1 cellular context compared by ENCODE assay signal in genomic region chr7:76358478-76359110, GRCh38.
A peak's percentile ranks its signal among the peaks of the same experiment; 100 is the strongest.
TF ChIP-seq lines count a peak whose summit lies in the region.

YWHAG (minus strand) TSS chr7:76358991; CDS start chr7:76358808, 183 bp downstream.

TF ChIP-seq in HepG2, 621 proteins besides CTCF, POLR2A, EP300 and RAD21 (continued from another document and continues in another):
- TF ChIP-seq ZNF296 (CRISPR knock-in tag; conservative IDR thresholded peaks at IDR 0.05) (no peak; the same call in 1 of the 2 replicates), ZZZ3 (CRISPR knock-in tag; IDR thresholded peaks at IDR 0.05; ENCODE audit: borderline replicate concordance) (no peak), CENPT (CRISPR knock-in tag; IDR thresholded peaks at IDR 0.05; ENCODE audit: low read depth) (no peak), ZNF761 (CRISPR knock-in tag; conservative IDR thresholded peaks at IDR 0.05) (0 out of 2 replicates have a peak, but pooled peaks have one; percentile 85), EEA1 (CRISPR knock-in tag; IDR thresholded peaks at IDR 0.05; ENCODE audit: borderline replicate concordance) (0 out of 2 replicates have a peak, but pooled peaks have one; percentile 83), ZBTB3 (CRISPR knock-in tag; IDR thresholded peaks at IDR 0.05; ENCODE audit: borderline replicate concordance, low read depth) (no peak), HES4 (CRISPR knock-in tag; IDR thresholded peaks at IDR 0.05; ENCODE audit: borderline replicate concordance) (peak; percentile 32; the same call in 1 of the 2 replicates), ZNF205 (CRISPR knock-in tag; IDR thresholded peaks at IDR 0.05) (no peak; the same call in 1 of the 2 replicates), ZNF879 (CRISPR knock-in tag; IDR thresholded peaks at IDR 0.05) (no peak), NFKBIZ (CRISPR knock-in tag; IDR thresholded peaks at IDR 0.05) (peak; percentile 83; the same call in 1 of the 2 replicates), REXO4 (CRISPR knock-in tag; IDR thresholded peaks at IDR 0.05; ENCODE audit: borderline replicate concordance) (no peak), FOXC1 (CRISPR knock-in tag; IDR thresholded peaks at IDR 0.05; ENCODE audit: borderline replicate concordance) (peak; percentile 36; the same call in 1 of the 2 replicates), ZNF746 (CRISPR knock-in tag; IDR thresholded peaks at IDR 0.05) (0 out of 2 replicates have a peak, but pooled peaks have one; percentile 30), ZNF263 (CRISPR knock-in tag; IDR thresholded peaks at IDR 0.05) (no peak), NFIB (CRISPR knock-in tag; IDR thresholded peaks at IDR 0.05; ENCODE audit: borderline replicate concordance) (no peak), ZC3H4 (CRISPR knock-in tag; IDR thresholded peaks at IDR 0.05; ENCODE audit: borderline replicate concordance) (peak; percentile 49; the same call in 1 of the 2 replicates), KDM5A (IDR thresholded peaks at IDR 0.05; ENCODE audit: borderline replicate concordance, low read length) (0 out of 2 replicates have a peak, but pooled peaks have one; percentile 18), AKAP8 (CRISPR knock-in tag; IDR thresholded peaks at IDR 0.05) (peak; percentile 72), ZNF605 (CRISPR knock-in tag; IDR thresholded peaks at IDR 0.05) (no peak), ZNF335 (CRISPR knock-in tag; IDR thresholded peaks at IDR 0.05) (0 out of 2 replicates have a peak, but pooled peaks have one; percentile 12), ZNF710 (CRISPR knock-in tag; IDR thresholded peaks at IDR 0.05; ENCODE audit: borderline replicate concordance) (peak; percentile 52; the same call in 1 of the 2 replicates), SRY (CRISPR knock-in tag; IDR thresholded peaks at IDR 0.05) (peak; percentile 81; the same call in 1 of the 2 replicates), TAF1 (CRISPR knock-in tag; IDR thresholded peaks at IDR 0.05) (peak; percentile 97), ZNF644 (CRISPR knock-in tag; IDR thresholded peaks at IDR 0.05; ENCODE audit: low read depth) (0 out of 2 replicates have a peak, but pooled peaks have one; percentile 6), CBX5 (CRISPR knock-in tag; IDR thresholded peaks at IDR 0.05; ENCODE audit: borderline replicate concordance) (peak; percentile 86), KLF11 (CRISPR knock-in tag; IDR thresholded peaks at IDR 0.05) (0 out of 2 replicates have a peak, but pooled peaks have one; percentile 29), CHD2 (IDR thresholded peaks at IDR 0.05; ENCODE audit: low read depth, low read length) (0 out of 2 replicates have a peak, but pooled peaks have one; percentile 39), NBN (conservative IDR thresholded peaks at IDR 0.05) (no peak), SKI (IDR thresholded peaks at IDR 0.05; ENCODE audit: partially characterized antibody) (no peak), E2F2 (CRISPR knock-in tag; IDR thresholded peaks at IDR 0.05; ENCODE audit: borderline replicate concordance) (0 out of 2 replicates have a peak, but pooled peaks have one; percentile 65), AGO2 (optimal IDR thresholded peaks at IDR 0.05; ENCODE audit: low read depth, low read length) (peak; percentile 93), HNF4G (IDR thresholded peaks at IDR 0.05; ENCODE audit: borderline replicate concordance, low read depth, low read length) (no peak), HNF4G (CRISPR knock-in tag; IDR thresholded peaks at IDR 0.05; ENCODE audit: borderline replicate concordance, low read depth) (no peak), MYPOP (CRISPR knock-in tag; IDR thresholded peaks at IDR 0.05) (peak; percentile 44; the same call in 1 of the 2 replicates), HMGXB3 (CRISPR knock-in tag; IDR thresholded peaks at IDR 0.05; ENCODE audit: borderline replicate concordance) (0 out of 2 replicates have a peak, but pooled peaks have one; percentile 25), EHMT2 (IDR thresholded peaks at IDR 0.05; ENCODE audit: borderline replicate concordance, low read depth, low read length) (no peak), ZNF256 (CRISPR knock-in tag; conservative IDR thresholded peaks at IDR 0.05) (no peak), ZFP36L2 (CRISPR knock-in tag; IDR thresholded peaks at IDR 0.05) (no peak), FIP1L1 (IDR thresholded peaks at IDR 0.05; ENCODE audit: borderline replicate concordance, insufficient read depth, low read depth, low read length) (no peak), ZFY (CRISPR knock-in tag; IDR thresholded peaks at IDR 0.05) (peak; percentile 86), ZNF589 (CRISPR knock-in tag; conservative IDR thresholded peaks at IDR 0.05) (peak; percentile 72; the same call in 1 of the 2 replicates), SP2 (CRISPR knock-in tag; IDR thresholded peaks at IDR 0.05) (peak; percentile 11; the same call in 1 of the 2 replicates)
- TF ChIP-seq, protein P1, sequence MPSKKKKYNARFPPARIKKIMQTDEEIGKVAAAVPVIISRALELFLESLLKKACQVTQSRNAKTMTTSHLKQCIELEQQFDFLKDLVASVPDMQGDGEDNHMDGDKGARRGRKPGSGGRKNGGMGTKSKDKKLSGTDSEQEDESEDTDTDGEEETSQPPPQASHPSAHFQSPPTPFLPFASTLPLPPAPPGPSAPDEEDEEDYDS (CRISPR knock-in tag; IDR thresholded peaks at IDR 0.05), result peak; percentile 72; the same call in 1 of the 2 replicates
- TF ChIP-seq, protein P2, sequence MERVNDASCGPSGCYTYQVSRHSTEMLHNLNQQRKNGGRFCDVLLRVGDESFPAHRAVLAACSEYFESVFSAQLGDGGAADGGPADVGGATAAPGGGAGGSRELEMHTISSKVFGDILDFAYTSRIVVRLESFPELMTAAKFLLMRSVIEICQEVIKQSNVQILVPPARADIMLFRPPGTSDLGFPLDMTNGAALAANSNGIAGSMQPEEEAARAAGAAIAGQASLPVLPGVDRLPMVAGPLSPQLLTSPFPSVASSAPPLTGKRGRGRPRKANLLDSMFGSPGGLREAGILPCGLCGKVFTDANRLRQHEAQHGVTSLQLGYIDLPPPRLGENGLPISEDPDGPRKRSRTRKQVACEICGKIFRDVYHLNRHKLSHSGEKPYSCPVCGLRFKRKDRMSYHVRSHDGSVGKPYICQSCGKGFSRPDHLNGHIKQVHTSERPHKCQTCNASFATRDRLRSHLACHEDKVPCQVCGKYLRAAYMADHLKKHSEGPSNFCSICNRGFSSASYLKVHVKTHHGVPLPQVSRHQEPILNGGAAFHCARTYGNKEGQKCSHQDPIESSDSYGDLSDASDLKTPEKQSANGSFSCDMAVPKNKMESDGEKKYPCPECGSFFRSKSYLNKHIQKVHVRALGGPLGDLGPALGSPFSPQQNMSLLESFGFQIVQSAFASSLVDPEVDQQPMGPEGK (CRISPR knock-in tag; IDR thresholded peaks at IDR 0.05), result peak; percentile 36; the same call in 1 of the 2 replicates
- TF ChIP-seq, protein P3, sequence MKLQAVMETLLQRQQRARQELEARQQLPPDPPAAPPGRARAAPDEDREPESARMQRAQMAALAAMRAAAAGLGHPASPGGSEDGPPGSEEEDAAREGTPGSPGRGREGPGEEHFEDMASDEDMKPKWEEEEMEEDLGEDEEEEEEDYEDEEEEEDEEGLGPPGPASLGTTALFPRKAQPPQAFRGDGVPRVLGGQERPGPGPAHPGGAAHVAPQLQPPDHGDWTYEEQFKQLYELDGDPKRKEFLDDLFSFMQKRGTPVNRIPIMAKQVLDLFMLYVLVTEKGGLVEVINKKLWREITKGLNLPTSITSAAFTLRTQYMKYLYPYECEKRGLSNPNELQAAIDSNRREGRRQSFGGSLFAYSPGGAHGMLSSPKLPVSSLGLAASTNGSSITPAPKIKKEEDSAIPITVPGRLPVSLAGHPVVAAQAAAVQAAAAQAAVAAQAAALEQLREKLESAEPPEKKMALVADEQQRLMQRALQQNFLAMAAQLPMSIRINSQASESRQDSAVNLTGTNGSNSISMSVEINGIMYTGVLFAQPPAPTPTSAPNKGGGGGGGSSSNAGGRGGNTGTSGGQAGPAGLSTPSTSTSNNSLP (IDR thresholded peaks at IDR 0.05; ENCODE audit: low read depth, low read length), result no peak
- TF ChIP-seq, protein P4, sequence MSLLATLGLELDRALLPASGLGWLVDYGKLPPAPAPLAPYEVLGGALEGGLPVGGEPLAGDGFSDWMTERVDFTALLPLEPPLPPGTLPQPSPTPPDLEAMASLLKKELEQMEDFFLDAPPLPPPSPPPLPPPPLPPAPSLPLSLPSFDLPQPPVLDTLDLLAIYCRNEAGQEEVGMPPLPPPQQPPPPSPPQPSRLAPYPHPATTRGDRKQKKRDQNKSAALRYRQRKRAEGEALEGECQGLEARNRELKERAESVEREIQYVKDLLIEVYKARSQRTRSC (CRISPR knock-in tag; IDR thresholded peaks at IDR 0.05; ENCODE audit: low read depth), result 0 out of 2 replicates have a peak, but pooled peaks have one; percentile 35
- TF ChIP-seq, protein P5, sequence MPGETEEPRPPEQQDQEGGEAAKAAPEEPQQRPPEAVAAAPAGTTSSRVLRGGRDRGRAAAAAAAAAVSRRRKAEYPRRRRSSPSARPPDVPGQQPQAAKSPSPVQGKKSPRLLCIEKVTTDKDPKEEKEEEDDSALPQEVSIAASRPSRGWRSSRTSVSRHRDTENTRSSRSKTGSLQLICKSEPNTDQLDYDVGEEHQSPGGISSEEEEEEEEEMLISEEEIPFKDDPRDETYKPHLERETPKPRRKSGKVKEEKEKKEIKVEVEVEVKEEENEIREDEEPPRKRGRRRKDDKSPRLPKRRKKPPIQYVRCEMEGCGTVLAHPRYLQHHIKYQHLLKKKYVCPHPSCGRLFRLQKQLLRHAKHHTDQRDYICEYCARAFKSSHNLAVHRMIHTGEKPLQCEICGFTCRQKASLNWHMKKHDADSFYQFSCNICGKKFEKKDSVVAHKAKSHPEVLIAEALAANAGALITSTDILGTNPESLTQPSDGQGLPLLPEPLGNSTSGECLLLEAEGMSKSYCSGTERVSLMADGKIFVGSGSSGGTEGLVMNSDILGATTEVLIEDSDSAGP (CRISPR knock-in tag; IDR thresholded peaks at IDR 0.05; ENCODE audit: borderline replicate concordance), result peak; percentile 40
- TF ChIP-seq, protein P6, sequence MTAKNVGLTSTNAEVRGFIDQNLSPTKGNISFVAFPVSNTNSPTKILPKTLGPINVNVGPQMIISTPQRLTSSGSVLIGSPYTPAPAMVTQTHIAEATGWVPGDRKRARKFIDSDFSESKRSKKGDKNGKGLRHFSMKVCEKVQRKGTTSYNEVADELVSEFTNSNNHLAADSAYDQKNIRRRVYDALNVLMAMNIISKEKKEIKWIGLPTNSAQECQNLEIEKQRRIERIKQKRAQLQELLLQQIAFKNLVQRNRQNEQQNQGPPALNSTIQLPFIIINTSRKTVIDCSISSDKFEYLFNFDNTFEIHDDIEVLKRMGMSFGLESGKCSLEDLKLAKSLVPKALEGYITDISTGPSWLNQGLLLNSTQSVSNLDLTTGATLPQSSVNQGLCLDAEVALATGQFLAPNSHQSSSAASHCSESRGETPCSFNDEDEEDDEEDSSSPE (CRISPR knock-in tag; IDR thresholded peaks at IDR 0.05), result peak; percentile 45; the same call in 1 of the 2 replicates
